ENCODE assay signal across 10 cellular contexts in genomic region chr19:11141937-11142527, GRCh38. TPM values are rescaled to one million over a fixed set of nuclear protein-coding genes. Genes with fewer than 3 reads are reported as not detected.
DNase-seq lines count a peak whose midpoint lies in the region; ATAC-seq and TF ChIP-seq lines count a peak whose summit lies in the region.
"Had no signal": no experiment of that assay in that cellular context is flagged by ENCODE, and none has a peak within 500 bp of the region (broad histone marks: within the 10 kb centered on the region; RNA-seq: fewer than 3 reads in every experiment).

No MANE protein-coding gene starts in this region.

- H2AFZ ChIP-seq in mesenchymal stem cell (ENCODE audit: low read depth, low read length): no peak overlapping the region

- no peak for TF ChIP-seq POLR2A in transverse colon (IDR thresholded peaks at IDR 0.05)

- peak overlapping the region; percentile 89 for H4K8ac ChIP-seq in mesenchymal stem cell (ENCODE audit: low read length)

- no peak for TF ChIP-seq EP300 in transverse colon (IDR thresholded peaks at IDR 0.05; ENCODE audit: low read depth)

- no peak overlapping the region for H3K14ac ChIP-seq in mesenchymal stem cell (ENCODE audit: low read length in 2 of 2)

- H3K9ac ChIP-seq in mesenchymal stem cell (ENCODE audit: low read length): peak overlapping the region; percentile 69

- no peak overlapping the region for H3K4me3 Mint-ChIP-seq in chondrocyte (ENCODE audit: unreplicated experiment)

- peak overlapping the region; percentile 100 for H4K91ac ChIP-seq in mesenchymal stem cell (ENCODE audit: low read length)

- peak overlapping the region; percentile 91 for H3K18ac ChIP-seq in mesenchymal stem cell (ENCODE audit: low read depth in 1 of 2, low read length in 2 of 2)

- H3K9me3 Mint-ChIP-seq in chondrocyte (ENCODE audit: low read depth): no peaks in the 10 kb centered on the region

- H3K9me3 ChIP-seq in mesenchymal stem cell (ENCODE audit: control insufficient read depth, low read length) (peaks cover 7% of the 10 kb centered on the region), transverse colon (no peaks in the 10 kb centered on the region)

- H3K36me3 ChIP-seq in mesenchymal stem cell (ENCODE audit: control insufficient read depth in 1 of 2, insufficient read depth in 2 of 2, low read depth in 1 of 2, low read length in 2 of 2) (peaks cover 0 to 12% of the 10 kb centered on the region in 2 experiments), transverse colon (no peaks in the 10 kb centered on the region)

- intact Hi-C loops in transverse colon (cut with DNase I; ENCODE audit: low total_unique reads): no loop called here

- 62% methylated on average over 9 of the region's 9 CpGs for WGBS in mesenchymal stem cell
- 77% methylated on average over 9 of the region's 9 CpGs; no CpG with 5 or more reads in 1 of the 2 donors for WGBS in transverse colon (ENCODE audit: low coverage in 1 of 2), 2 donors

- peaks cover 64% of the 10 kb centered on the region for H3K4me1 Mint-ChIP-seq in chondrocyte (ENCODE audit: low read depth)

- H3K4me1 ChIP-seq in mesenchymal stem cell (ENCODE audit: control insufficient read depth, insufficient read depth, low read depth, low read length) (peaks cover 53% of the 10 kb centered on the region), transverse colon (peaks cover 38 to 61% (median 54%) of the 10 kb centered on the region in 4 donors)

- in situ Hi-C loops in transverse colon (cut with MboI; ENCODE audit: low pct_ligation_motif_present in 1 of 4, low pct_unique_long_range_greater_than_20kb in 1 of 4, low sequenced_read_pairs in 3 of 4): no loop called here

- H2BK12ac ChIP-seq in mesenchymal stem cell (ENCODE audit: low read length in 2 of 2): peak overlapping the region; percentile 99 to 100

- H2BK5ac ChIP-seq in mesenchymal stem cell (ENCODE audit: low read depth, low read length, poor library complexity, severe bottlenecking): peak overlapping the region; percentile 63

- TF ChIP-seq CTCF in chondrocyte (IDR thresholded peaks at IDR 0.05) (peak; percentile 39), transverse colon (IDR thresholded peaks at IDR 0.05) (no peak)

- peaks cover 2% of the 10 kb centered on the region for H3K36me3 Mint-ChIP-seq in chondrocyte (ENCODE audit: low read depth)

- H3K27me3 ChIP-seq in mesenchymal stem cell (ENCODE audit: control insufficient read depth in 1 of 2, insufficient read depth in 1 of 2, low read length in 2 of 2) (no peaks in the 10 kb centered on the region), transverse colon (no peaks in the 10 kb centered on the region)

- H2BK120ac ChIP-seq in mesenchymal stem cell (ENCODE audit: low read depth, low read length): peak overlapping the region; percentile 96

- H2AK5ac ChIP-seq in mesenchymal stem cell (ENCODE audit: low read length, severe bottlenecking): peak overlapping the region; percentile 95

- ATAC-seq in GM18858 (IDR thresholded peaks at IDR 0.05; ENCODE audit: unreplicated experiment): no peak
- no peak for ATAC-seq in GM19035 (IDR thresholded peaks at IDR 0.05; ENCODE audit: unreplicated experiment)

- DNase-seq in LoVo (ENCODE audit: low spot score) (peak; percentile 14), chondrocyte (ENCODE audit: low spot score) (no peak), mesenchymal stem cell (peak; percentile 10), transverse colon (no peak), DMS79 treated with DMSO at 0.1 percent for 48 hours (lab: John Stamatoyannopoulos, UW) (no peak)
- DNase-seq: activated T-cell treated with anti-CD3 and anti-CD28 coated beads for 4 hours; NCI-H1436 treated with DMSO at 0.1 percent for 48 hours; stimulated activated CD4-positive, alpha-beta T cell treated with anti-CD3 and anti-CD28 coated beads, Interleukin-4, amount 100 ng/mL, for 24 hours had no signal

- peaks cover 1% of the 10 kb centered on the region for H3K79me1 ChIP-seq in mesenchymal stem cell (replicated peaks; ENCODE audit: low read length, poor library complexity, severe bottlenecking)

- peak overlapping the region; percentile 33 for H3K4me2 ChIP-seq in mesenchymal stem cell (ENCODE audit: low read length, poor library complexity, severe bottlenecking)

- H3K27ac ChIP-seq in mesenchymal stem cell (ENCODE audit: low read length, poor library complexity, severe bottlenecking) (peak overlapping the region; percentile 93), transverse colon (peak overlapping the region; percentile 85 to 96 (median 90))

- peak overlapping the region; percentile 100 for H2BK15ac ChIP-seq in mesenchymal stem cell (ENCODE audit: low read depth, poor library complexity, severe bottlenecking)

- peak overlapping the region; percentile 91 to 99 for H3K4ac ChIP-seq in mesenchymal stem cell (ENCODE audit: low read depth in 1 of 2, low read length in 2 of 2)

- H3K4me3 ChIP-seq in mesenchymal stem cell (ENCODE audit: insufficient read depth in 1 of 2, low read depth in 1 of 2, low read length in 2 of 2) (peak overlapping the region in 1 of 2 experiments; percentile 30), transverse colon (no peak overlapping the region)

- H3K23ac ChIP-seq in mesenchymal stem cell (ENCODE audit: low read length in 2 of 2): no peak overlapping the region

- no peaks in the 10 kb centered on the region for H3K27me3 Mint-ChIP-seq in chondrocyte (ENCODE audit: low read depth)

- peak overlapping the region; percentile 69 for H3K27ac Mint-ChIP-seq in chondrocyte (ENCODE audit: unreplicated experiment)

RNA-seq across cellular contexts. Expression of gene SPC24, which starts 13.6 kb away (rescaled TPM):
- total RNA-seq in chondrocyte (8.3 to 22.9 TPM (median 8.4 TPM) in 3 replicates), transverse colon (10 to 100 TPM in 1 of 4 donors, 1 to 10 TPM in 1, not detected in 2; 2.6 to 47.4 TPM)
- 3.2 TPM for polyA plus RNA-seq in mesenchymal stem cell (2013, experiment 1 of 2)
- polyA plus RNA-seq in mesenchymal stem cell (2013, experiment 2 of 2): 3.0 TPM

RNA-seq across cellular contexts. Expression of gene LDLR, which starts 52.8 kb away (rescaled TPM):
- 76.8 to 121 TPM (median 117 TPM) in 3 replicates for total RNA-seq in chondrocyte
- polyA plus RNA-seq in mesenchymal stem cell (2013, experiment 1 of 2): 248 TPM
- polyA plus RNA-seq in mesenchymal stem cell (2013, experiment 2 of 2): 236 TPM
- total RNA-seq in transverse colon: 100 to 1,000 TPM in 2 of 4 donors, 10 to 100 TPM in 2; 26.4 to 275 (median 109) TPM

RNA-seq across cellular contexts. Expression of gene KANK2, which starts 55.3 kb away (rescaled TPM):
- total RNA-seq in chondrocyte (238 to 345 TPM (median 243 TPM) in 3 replicates), transverse colon (100 to 1,000 TPM; 145 to 339 (median 243) TPM)
- polyA plus RNA-seq in mesenchymal stem cell (2013, experiment 1 of 2): 197 TPM
- polyA plus RNA-seq in mesenchymal stem cell (2013, experiment 2 of 2): 192 TPM

Comparison
In these comparisons a context has a peak if more than half of its experiments do, and no peak if none do; other contexts are left out.
1. DNase-seq: peak in LoVo (single experiment) and mesenchymal stem cell (single experiment); none in chondrocyte (single experiment), transverse colon (single experiment) and DMS79 treated with DMSO at 0.1 percent for 48 hours (single experiment).